Comparison of ENCODE assay signal across 10 cellular contexts in genomic region chr7:22561895-22562593, GRCh38.
DNase-seq lines count a peak whose midpoint lies in the region; ATAC-seq and TF ChIP-seq lines count a peak whose summit lies in the region.
"Had no signal": no experiment of that assay in that cellular context is flagged by ENCODE, and none has a peak within 500 bp of the region (broad histone marks: within the 10 kb centered on the region; RNA-seq: fewer than 3 reads in every experiment).

No MANE protein-coding gene starts in this region.

- TF ChIP-seq CTCF in heart right ventricle (IDR thresholded peaks at IDR 0.05) (no peak), RWPE2 (IDR thresholded peaks at IDR 0.05; ENCODE audit: poor library complexity, severe bottlenecking) (no peak), transverse colon (IDR thresholded peaks at IDR 0.05) (no peak)

- ATAC-seq in heart right ventricle (no peak), RWPE2 (ENCODE audit: low read depth) (peak; percentile 9)

- peaks cover 0 to 12% (median 0%) of the 10 kb centered on the region in 7 donors for H3K27me3 ChIP-seq in heart right ventricle
- no peaks in the 10 kb centered on the region for H3K27me3 ChIP-seq in RWPE2 (ENCODE audit: insufficient read depth, poor library complexity, severe bottlenecking)
- H3K27me3 ChIP-seq in iPS-18a (ENCODE audit: control insufficient read depth, insufficient read depth, low read length): no peaks in the 10 kb centered on the region
- peaks cover 14% of the 10 kb centered on the region for H3K27me3 ChIP-seq in transverse colon
- no peaks in the 10 kb centered on the region for H3K27me3 ChIP-seq in CD8-positive, alpha-beta memory T cell (ENCODE audit: insufficient read depth, low read length, poor library complexity, severe bottlenecking)
- H3K27me3 ChIP-seq: suprapubic skin had no signal

- peak overlapping the region in 1 of 7 donors; percentile 6 for H3K4me3 Mint-ChIP-seq in CD8-positive, alpha-beta memory T cell

- no peaks in the 10 kb centered on the region for H3K9me3 Mint-ChIP-seq in CD8-positive, alpha-beta memory T cell
- H3K9me3 Mint-ChIP-seq: CD4-positive, alpha-beta T cell had no signal

- peaks cover 20 to 35% of the 10 kb centered on the region in 2 donors for H3K27me3 Mint-ChIP-seq in CD8-positive, alpha-beta memory T cell

- H3K36me3 ChIP-seq in heart right ventricle (no peaks in the 10 kb centered on the region), RWPE2 (ENCODE audit: low read depth) (no peaks in the 10 kb centered on the region), iPS-18a (ENCODE audit: control insufficient read depth, low read depth, low read length) (no peaks in the 10 kb centered on the region), transverse colon (no peaks in the 10 kb centered on the region)
- no peaks in the 10 kb centered on the region for H3K36me3 ChIP-seq in CD8-positive, alpha-beta memory T cell (ENCODE audit: insufficient read depth, low read length)
- H3K36me3 ChIP-seq: suprapubic skin had no signal

- POLR2A ChIA-PET in CD8-positive, alpha-beta memory T cell (lab: Charles Lee): no interaction called here

- H3K4me1 Mint-ChIP-seq in CD8-positive, alpha-beta memory T cell: peaks cover 28 to 43% (median 33%) of the 10 kb centered on the region in 3 donors

- H3K4me1 ChIP-seq in heart right ventricle (peaks cover 13 to 69% (median 65%) of the 10 kb centered on the region in 9 donors), RWPE2 (ENCODE audit: insufficient read depth, poor library complexity, severe bottlenecking) (peaks cover 54% of the 10 kb centered on the region), iPS-18a (ENCODE audit: control insufficient read depth, low read depth, low read length) (peaks cover 38% of the 10 kb centered on the region), transverse colon (peaks cover 7 to 39% (median 9%) of the 10 kb centered on the region in 4 donors)
- peaks cover 28% of the 10 kb centered on the region for H3K4me1 ChIP-seq in CD8-positive, alpha-beta memory T cell (ENCODE audit: insufficient read depth, low read length)

- CTCF ChIA-PET in CD8-positive, alpha-beta memory T cell (lab: Charles Lee): interaction anchor here (2.6 to 4.8 kb wide), 3 partner anchors 163 to 493 kb away, joined by 12 to 25 read pairs (median 14); no protein-coding TSS in a partner anchor

- TF ChIP-seq POLR2A in transverse colon (IDR thresholded peaks at IDR 0.05): no peak

- H3K4me3 ChIP-seq in heart right ventricle: peak overlapping the region in 4 of 10 donors; percentile 1 to 24 (median 10)
- no peak overlapping the region for H3K4me3 ChIP-seq in RWPE2 (ENCODE audit: severe bottlenecking)
- peak overlapping the region; percentile 33 for H3K4me3 ChIP-seq in iPS-18a (ENCODE audit: low read length)
- no peak overlapping the region for H3K4me3 ChIP-seq in transverse colon
- H3K4me3 ChIP-seq in CD8-positive, alpha-beta memory T cell (ENCODE audit: low read length): no peak overlapping the region
- H3K4me3 ChIP-seq: suprapubic skin had no signal

- 60 to 68% methylated on average over 5 of the region's 5 CpGs for WGBS in heart right ventricle, 2 donors
- 56 to 62% methylated on average over 4 to 5 of the region's 5 CpGs for WGBS in transverse colon (ENCODE audit: low coverage in 1 of 2), 2 donors

- no peaks in the 10 kb centered on the region for H3K36me3 Mint-ChIP-seq in CD8-positive, alpha-beta memory T cell

- no peaks in the 10 kb centered on the region for H3K9me3 ChIP-seq in heart right ventricle
- no peaks in the 10 kb centered on the region for H3K9me3 ChIP-seq in RWPE2 (ENCODE audit: severe bottlenecking)
- no peaks in the 10 kb centered on the region for H3K9me3 ChIP-seq in iPS-18a (ENCODE audit: control insufficient read depth, low read depth, low read length)
- no peaks in the 10 kb centered on the region for H3K9me3 ChIP-seq in transverse colon
- no peaks in the 10 kb centered on the region for H3K9me3 ChIP-seq in CD8-positive, alpha-beta memory T cell (ENCODE audit: low read length)
- H3K9me3 ChIP-seq: suprapubic skin had no signal

- DNase-seq in heart right ventricle (no peak), cardiac septum (ENCODE audit: low spot score) (no peak), RWPE2 (ENCODE audit: low spot score) (no peak), transverse colon (no peak), NCI-H82 treated with DMSO at 0.1 percent for 48 hours (lab: John Stamatoyannopoulos, UW; ENCODE audit: unreplicated experiment) (no peak), T-helper 1 cell (no peak)
- no peak for DNase-seq in CD8-positive, alpha-beta memory T cell
- DNase-seq: CD4-positive, alpha-beta T cell had no signal

- no peak for TF ChIP-seq EP300 in transverse colon (IDR thresholded peaks at IDR 0.05; ENCODE audit: low read depth)

- in situ Hi-C loops in transverse colon (cut with MboI; ENCODE audit: low pct_ligation_motif_present in 1 of 4, low pct_unique_long_range_greater_than_20kb in 1 of 4, low sequenced_read_pairs in 3 of 4): loop anchor here (5.0 to 25.0 kb wide), 4 partner anchors 163 to 500 kb away; partner anchors contain the start of gene IL6 (in 4 of the 4)

- no peak overlapping the region for H3K27ac Mint-ChIP-seq in CD8-positive, alpha-beta memory T cell
- H3K27ac Mint-ChIP-seq: CD4-positive, alpha-beta T cell had no signal

- H3K27ac ChIP-seq in heart right ventricle (peak overlapping the region in 9 of 10 donors; percentile 72 to 93 (median 85)), RWPE2 (ENCODE audit: poor library complexity, severe bottlenecking) (peak overlapping the region; percentile 96), iPS-18a (ENCODE audit: low read length) (no peak overlapping the region), transverse colon (peak overlapping the region in 3 of 4 donors; percentile 31 to 44 (median 43))
- no peak overlapping the region for H3K27ac ChIP-seq in CD8-positive, alpha-beta memory T cell (ENCODE audit: low read depth, low read length)
- H3K27ac ChIP-seq: suprapubic skin had no signal

- intact Hi-C loops in heart right ventricle (cut with DNase I): loop anchor here in 8 of 10 donors (1.0 to 10.0 kb wide), 14 partner anchors 27 to 493 kb away; partner anchors contain the start of genes IL6 (in 5 of the 8), HYCC1 (in 1 of the 8) and TOMM7 (in 1 of the 8)
- intact Hi-C loops in cardiac septum (cut with DNase I): loop anchor here (2.0 to 5.0 kb wide), 3 partner anchors 221 to 495 kb away; no protein-coding TSS in a partner anchor
- intact Hi-C loops in transverse colon (cut with DNase I; ENCODE audit: low total_unique reads): loop anchor here (2.0 to 5.0 kb wide), 2 partner anchors 165 to 490 kb away; partner anchors contain the start of gene IL6

- no peak overlapping the region for H3K9ac ChIP-seq in iPS-18a (ENCODE audit: low read length)

Comparison
In these comparisons a context has a peak if more than half of its experiments do, and no peak if none do; other contexts are left out.
1. H3K27ac ChIP-seq: peak in heart right ventricle (9 of 10), RWPE2 (single experiment) and transverse colon (3 of 4); none in iPS-18a (single experiment) and CD8-positive, alpha-beta memory T cell (single experiment).